ENCODE assay signal across 18 cellular contexts in the genomic region with DNA sequence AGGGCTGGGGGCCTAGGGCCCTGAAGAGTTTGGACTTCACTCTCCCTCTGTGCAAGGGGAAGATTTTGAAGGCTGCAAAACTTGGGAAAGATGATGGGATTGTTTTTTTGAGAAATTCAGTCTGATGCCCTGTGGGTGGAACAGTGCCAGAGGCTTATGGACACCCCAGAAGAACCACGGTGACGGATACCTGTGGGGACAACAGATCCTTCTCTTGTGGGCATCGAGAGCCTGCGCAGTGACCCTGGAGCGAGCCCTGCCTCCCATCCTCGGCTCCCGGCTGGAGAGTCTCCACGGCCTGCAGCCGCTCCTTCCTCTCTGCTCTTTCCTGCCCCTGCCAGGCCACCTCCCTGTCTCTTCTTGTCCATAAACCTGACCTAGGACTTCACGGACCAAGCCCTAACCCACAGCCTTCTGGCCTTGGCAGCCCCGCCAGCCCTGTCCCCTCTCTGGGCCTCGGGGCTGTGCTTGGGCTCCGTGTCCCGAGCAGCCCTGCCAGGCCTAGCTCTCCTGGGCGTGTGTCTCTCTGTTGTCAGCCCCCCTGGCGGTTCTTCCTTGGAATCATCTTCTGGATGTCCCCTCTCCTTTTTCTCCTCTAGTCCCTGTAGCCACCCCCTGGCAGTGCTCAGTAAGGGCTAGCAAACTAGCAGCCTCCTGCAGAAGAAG.
A peak's percentile ranks its signal among the peaks of the same experiment; 100 is the strongest.
DNase-seq lines count a peak whose midpoint lies in the region; ATAC-seq, FAIRE-seq and TF ChIP-seq lines count a peak whose summit lies in the region.
"Had no signal": no experiment of that assay in that cellular context is flagged by ENCODE, and none has a peak within 500 bp of the region (broad histone marks: within the 10 kb centered on the region; RNA-seq: fewer than 3 reads in every experiment).

No MANE protein-coding gene starts in this region.

- peak; percentile 4; the same call in 1 of the 3 replicates for ATAC-seq in HepG2
- ATAC-seq: CD8-positive, alpha-beta T cell; T-cell had no signal

- H4K8ac ChIP-seq in H9 (replicated peaks; ENCODE audit: insufficient read length, low read depth, low read length): no peak overlapping the region

- no peak overlapping the region for H3K18ac ChIP-seq in H9 (ENCODE audit: insufficient read length, low read depth, low read length)

- no peak overlapping the region for H2BK5ac ChIP-seq in H9 (ENCODE audit: insufficient read length, low read length)

- in situ Hi-C loops in HepG2 (cut with HindIII; ENCODE audit: extremely low pct_ligation_motif_present, low pct_unique_long_range_greater_than_20kb): no loop called here

- H3K4me1 Mint-ChIP-seq in H9: peaks cover 3 to 6% of the 10 kb centered on the region in 2 experiments; a peak in 3 of 4 replicates
- no peaks in the 10 kb centered on the region for H3K4me1 Mint-ChIP-seq in activated CD4-positive, alpha-beta T cell treated with anti-CD3 and anti-CD28 coated beads, Interleukin-2, amount 10 ng/mL, durations not matched to agents 7 days and 5 days

- no peak overlapping the region for H4K91ac ChIP-seq in H9 (ENCODE audit: insufficient read length, low read depth, low read length)

- no peak overlapping the region for H3T11ph ChIP-seq in H9 (ENCODE audit: low read length)

- H3K4me3 ChIP-seq in endothelial cell of umbilical vein (replicated peaks in 1 of 3; ENCODE audit: insufficient read depth in 1 of 3, low read depth in 1 of 3, low read length in 3 of 3) (no peak overlapping the region), HepG2 (replicated peaks in 1 of 3; ENCODE audit: insufficient read depth in 1 of 3, low read depth in 2 of 3, low read length in 3 of 3) (no peak overlapping the region), stomach (no peak overlapping the region)

- H3K79me1 ChIP-seq in H9 (ENCODE audit: insufficient read depth, low read depth, low read length, poor library complexity, severe bottlenecking): no peaks in the 10 kb centered on the region

- no peak overlapping the region for H3K23ac ChIP-seq in H9 (ENCODE audit: insufficient read length, low read depth, low read length)

- H2AFZ ChIP-seq in H9 (ENCODE audit: low read length) (no peak overlapping the region), endothelial cell of umbilical vein (ENCODE audit: low read depth, low read length) (no peak overlapping the region), HepG2 (ENCODE audit: low read length) (no peak overlapping the region)

- TF ChIP-seq CTCF in H9 (conservative IDR thresholded peaks at IDR 0.05) (peak; percentile 26; the same call in 1 of the 3 replicates), endothelial cell of umbilical vein (IDR thresholded peaks at IDR 0.05; ENCODE audit: extremely low read depth in 1 of 2, insufficient read depth in 1 of 2, low read depth in 1 of 2, low read length in 2 of 2) (no peak), HepG2 (CRISPR knock-in tag; IDR thresholded peaks at IDR 0.05) (no peak), stomach (IDR thresholded peaks at IDR 0.05) (no peak)

- H3K9ac ChIP-seq in H9 (ENCODE audit: extremely low read depth, insufficient read length, low read length): no peak overlapping the region
- no peak overlapping the region for H3K9ac ChIP-seq in endothelial cell of umbilical vein (replicated peaks; ENCODE audit: extremely low read depth, insufficient read depth, low read length)
- H3K9ac ChIP-seq in HepG2 (ENCODE audit: insufficient read depth, low read depth, low read length): no peak overlapping the region

- H3K9me3 Mint-ChIP-seq in H9: no peaks in the 10 kb centered on the region; a peak in 1 of 5 replicates
- peaks cover 4% of the 10 kb centered on the region for H3K9me3 Mint-ChIP-seq in activated CD4-positive, alpha-beta T cell treated with anti-CD3 and anti-CD28 coated beads, Interleukin-2, amount 10 ng/mL, durations not matched to agents 7 days and 5 days
- H3K9me3 Mint-ChIP-seq: CD8-positive, alpha-beta T cell; T-cell had no signal

- no peaks in the 10 kb centered on the region for H3K23me2 ChIP-seq in H9 (ENCODE audit: insufficient read length, low read depth, low read length, poor library complexity, severe bottlenecking)

- TF ChIP-seq EP300 in HepG2 (IDR thresholded peaks at IDR 0.05; ENCODE audit: low read depth in 2 of 2, low read length in 2 of 2) (no peak), HepG2 (CRISPR knock-in tag; IDR thresholded peaks at IDR 0.05; ENCODE audit: borderline replicate concordance) (no peak), stomach (IDR thresholded peaks at IDR 0.05) (no peak)

- no peak overlapping the region for H2BK12ac ChIP-seq in H9 (ENCODE audit: insufficient read length, low read depth, low read length)

- H2BK120ac ChIP-seq in H9 (ENCODE audit: low read depth, low read length, poor library complexity, severe bottlenecking): no peak overlapping the region

- no peak overlapping the region for H2BK15ac ChIP-seq in H9 (ENCODE audit: low read depth, low read length)

- H3K27ac ChIP-seq in H9 (ENCODE audit: insufficient read length, low read depth, low read length): no peak overlapping the region
- H3K27ac ChIP-seq in endothelial cell of umbilical vein (ENCODE audit: insufficient read depth, low read depth, low read length): no peak overlapping the region
- no peak overlapping the region for H3K27ac ChIP-seq in HepG2 (ENCODE audit: extremely low read length, insufficient read depth, low read length)
- peak overlapping the region in 3 of 5 donors; percentile 46 to 50 (median 46) for H3K27ac ChIP-seq in stomach

- no peaks in the 10 kb centered on the region for H3K9me3 ChIP-seq in H9 (ENCODE audit: control insufficient read depth, low read depth, low read length)
- H3K9me3 ChIP-seq in endothelial cell of umbilical vein (replicated peaks; ENCODE audit: control insufficient read depth, insufficient read depth, low read length): no peaks in the 10 kb centered on the region
- no peaks in the 10 kb centered on the region for H3K9me3 ChIP-seq in HepG2 (ENCODE audit: low read length)
- peaks cover 0 to 7% (median 0%) of the 10 kb centered on the region in 4 donors for H3K9me3 ChIP-seq in stomach

- no peak overlapping the region for H3K4me2 ChIP-seq in H9 (ENCODE audit: insufficient read depth, insufficient read length, low read length)
- no peak overlapping the region for H3K4me2 ChIP-seq in endothelial cell of umbilical vein (ENCODE audit: insufficient read depth, low read length)
- no peak overlapping the region for H3K4me2 ChIP-seq in HepG2 (ENCODE audit: low read depth, low read length)

- dilution Hi-C loops in endothelial cell of umbilical vein (cut with MboI; ENCODE audit: extremely low pct_ligation_motif_present, low sequenced_read_pairs): no loop called here

- intact Hi-C loops in endothelial cell of umbilical vein (cut with micrococcal nuclease) (no loop called here), HepG2 (cut with micrococcal nuclease; ENCODE audit: unreplicated experiment) (no loop called here), stomach (cut with DNase I; ENCODE audit: low total_unique reads) (no loop called here)

- no peak overlapping the region for H2AK5ac ChIP-seq in H9 (ENCODE audit: insufficient read length, low read length)

- no peaks in the 10 kb centered on the region for H4K20me1 ChIP-seq in H9 (ENCODE audit: control insufficient read depth, insufficient read depth, insufficient read length)
- no peaks in the 10 kb centered on the region for H4K20me1 ChIP-seq in endothelial cell of umbilical vein (replicated peaks; ENCODE audit: control insufficient read depth, extremely low read depth, insufficient read depth, low read length)
- H4K20me1 ChIP-seq in HepG2 (ENCODE audit: insufficient read depth, low read length): no peaks in the 10 kb centered on the region

- H3K36me3 ChIP-seq in endothelial cell of umbilical vein (ENCODE audit: control insufficient read depth in 2 of 2, extremely low read depth in 1 of 2, insufficient read depth in 2 of 2, low read length in 2 of 2) (no peaks in the 10 kb centered on the region), HepG2 (replicated peaks in 1 of 2; ENCODE audit: control insufficient read depth in 1 of 2, insufficient read depth in 2 of 2, low read length in 2 of 2) (no peaks in the 10 kb centered on the region; a peak in 1 of 5 replicates), stomach (no peaks in the 10 kb centered on the region)

- CTCF ChIA-PET in endothelial cell of umbilical vein (lab: Charles Lee): no interaction called here
- CTCF ChIA-PET in HepG2 (lab: Yijun Ruan, JAX; ENCODE audit: low intra/inter-chr PET ratio, low total read pairs): no interaction called here
- CTCF ChIA-PET in activated CD4-positive, alpha-beta T cell treated with anti-CD3 and anti-CD28 coated beads, Interleukin-2, amount 10 ng/mL, durations not matched to agents 7 days and 5 days (lab: Charles Lee): interaction anchor here (0.6 kb wide), 1 partner anchor 14 kb away, joined by 5 read pairs; no protein-coding TSS in a partner anchor
- CTCF ChIA-PET in HEK293T (lab: Yijun Ruan, JAX): no interaction called here

- peak overlapping the region in 1 of 3 experiments; percentile 34; a peak in 1 of 7 replicates for H3K27ac Mint-ChIP-seq in H9
- no peak overlapping the region for H3K27ac Mint-ChIP-seq in activated CD4-positive, alpha-beta T cell treated with anti-CD3 and anti-CD28 coated beads, Interleukin-2, amount 10 ng/mL, durations not matched to agents 7 days and 5 days
- H3K27ac Mint-ChIP-seq: activated CD4-positive, alpha-beta T cell treated with anti-CD3 and anti-CD28 coated beads, Interleukin-2, amount 10 ng/mL, durations not matched to agents 24 days and 14 days; CD8-positive, alpha-beta T cell; T-cell had no signal

- H3K56ac ChIP-seq in H9 (ENCODE audit: insufficient read length, low read depth, low read length): no peak overlapping the region

- FAIRE-seq in endothelial cell of umbilical vein (lab: Jason Lieb, UNC): peak; percentile 18
- no peak for FAIRE-seq in HepG2 (lab: Jason Lieb, UNC)
- no peak for FAIRE-seq in GM12892 (lab: Jason Lieb, UNC)
- FAIRE-seq: keratinocyte had no signal

- no peaks in the 10 kb centered on the region for H3K9me1 ChIP-seq in endothelial cell of umbilical vein (replicated peaks; ENCODE audit: control insufficient read depth, extremely low read depth, insufficient read depth, low read length)

- no peak overlapping the region for H3K14ac ChIP-seq in H9 (ENCODE audit: insufficient read depth, low read length)

- H3K79me2 ChIP-seq in H9 (ENCODE audit: insufficient read depth, low read length) (no peaks in the 10 kb centered on the region), endothelial cell of umbilical vein (ENCODE audit: control insufficient read depth, insufficient read depth, low read length) (no peaks in the 10 kb centered on the region), HepG2 (ENCODE audit: insufficient read depth, low read length) (no peaks in the 10 kb centered on the region)

- no peak for TF ChIP-seq RAD21 in HepG2 (CRISPR knock-in tag; IDR thresholded peaks at IDR 0.05)

- no CpG with 5 or more reads among the region's 16 CpGs for WGBS in H9 (ENCODE audit: extremely low coverage, insufficient read length, low lambda C conversion rate)
- WGBS in HepG2 (ENCODE audit: low lambda C conversion rate): 94% methylated on average over 16 of the region's 16 CpGs
- 60 to 84% (median 78%) methylated on average over 16 of the region's 16 CpGs for WGBS in stomach, 5 donors

- H4K5ac ChIP-seq in H9 (ENCODE audit: insufficient read length, low read depth, low read length): no peak overlapping the region

- H3K27me3 ChIP-seq in H9 (ENCODE audit: insufficient read depth, low read length) (no peaks in the 10 kb centered on the region), endothelial cell of umbilical vein (ENCODE audit: control insufficient read depth in 2 of 2, insufficient read depth in 2 of 2, low read length in 2 of 2) (no peaks in the 10 kb centered on the region), HepG2 (ENCODE audit: control insufficient read depth in 1 of 2, insufficient read depth in 2 of 2, low read length in 2 of 2) (no peaks in the 10 kb centered on the region), stomach (no peaks in the 10 kb centered on the region)

- peaks cover 0 to 5% (median 0%) of the 10 kb centered on the region in 3 experiments; a peak in 2 of 7 replicates for H3K36me3 Mint-ChIP-seq in H9 (ENCODE audit: insufficient read depth in 1 of 3, low read depth in 3 of 3)
- peaks cover 4% of the 10 kb centered on the region for H3K36me3 Mint-ChIP-seq in activated CD4-positive, alpha-beta T cell treated with anti-CD3 and anti-CD28 coated beads, Interleukin-2, amount 10 ng/mL, durations not matched to agents 7 days and 5 days (ENCODE audit: low read depth)
- H3K36me3 Mint-ChIP-seq: CD8-positive, alpha-beta T cell; T-cell had no signal

- no TSS peak for BruUV-seq in endothelial cell of umbilical vein (replicated peaks; lab: Mats Ljungman, UMichigan)
- no TSS peak for BruUV-seq in HepG2 (replicated peaks; lab: Mats Ljungman, UMichigan)

- H3K4me3 Mint-ChIP-seq in H9: no peak overlapping the region
- no peak overlapping the region for H3K4me3 Mint-ChIP-seq in activated CD4-positive, alpha-beta T cell treated with anti-CD3 and anti-CD28 coated beads, Interleukin-2, amount 10 ng/mL, durations not matched to agents 7 days and 5 days
- H3K4me3 Mint-ChIP-seq: activated CD4-positive, alpha-beta T cell treated with anti-CD3 and anti-CD28 coated beads, Interleukin-2, amount 10 ng/mL, durations not matched to agents 24 days and 14 days; CD8-positive, alpha-beta T cell; nephron progenitor cell; T-cell had no signal

- H3K4me1 ChIP-seq in H9 (ENCODE audit: insufficient read depth, low read length) (no peaks in the 10 kb centered on the region), endothelial cell of umbilical vein (ENCODE audit: control insufficient read depth, extremely low read depth, insufficient read depth, low read length) (peaks cover 15% of the 10 kb centered on the region), HepG2 (ENCODE audit: insufficient read depth, low read length) (peaks cover 12% of the 10 kb centered on the region), stomach (peaks cover 13 to 31% (median 22%) of the 10 kb centered on the region in 4 donors)

- no peak overlapping the region for H2BK20ac ChIP-seq in H9 (ENCODE audit: low read depth, low read length, poor library complexity, severe bottlenecking)

- POLR2A ChIA-PET in endothelial cell of umbilical vein (lab: Charles Lee): interaction anchor here (0.7 kb wide), 1 partner anchor 445 kb away, joined by 10 read pairs; no protein-coding TSS in a partner anchor
- POLR2A ChIA-PET in HepG2 (lab: Yijun Ruan, JAX): no interaction called here
- POLR2A ChIA-PET in activated CD4-positive, alpha-beta T cell treated with anti-CD3 and anti-CD28 coated beads, Interleukin-2, amount 10 ng/mL, durations not matched to agents 7 days and 5 days (lab: Charles Lee): no interaction called here
- POLR2A ChIA-PET in HEK293T (lab: Yijun Ruan, JAX): interaction anchor here (0.6 kb wide), 1 partner anchor 66 kb away, joined by 4 read pairs; no protein-coding TSS in a partner anchor

- no peaks in the 10 kb centered on the region for H3K27me3 Mint-ChIP-seq in H9 (ENCODE audit: low read depth)
- no peaks in the 10 kb centered on the region for H3K27me3 Mint-ChIP-seq in activated CD4-positive, alpha-beta T cell treated with anti-CD3 and anti-CD28 coated beads, Interleukin-2, amount 10 ng/mL, durations not matched to agents 7 days and 5 days
- H3K27me3 Mint-ChIP-seq: activated CD4-positive, alpha-beta T cell treated with anti-CD3 and anti-CD28 coated beads, Interleukin-2, amount 10 ng/mL, durations not matched to agents 24 days and 14 days; T-cell had no signal

- H3K4ac ChIP-seq in H9 (ENCODE audit: low read depth, low read length): no peak overlapping the region

- DNase-seq in H9 (peak; percentile 53), endothelial cell of umbilical vein (ENCODE audit: low read depth, low spot score) (no peak), HepG2 (ENCODE audit: low spot score) (no peak), stomach (no peak), 8988T (no peak), HEK293T (ENCODE audit: extremely low spot score) (no peak), GM12892 (ENCODE audit: insufficient read length) (no peak)
- no peak for DNase-seq in activated CD4-positive, alpha-beta T cell treated with anti-CD3 and anti-CD28 coated beads, Interleukin-2, amount 10 ng/mL, durations not matched to agents 7 days and 5 days
- DNase-seq: activated CD4-positive, alpha-beta T cell treated with anti-CD3 and anti-CD28 coated beads, Interleukin-2, amount 10 ng/mL, durations not matched to agents 24 days and 14 days; activated effector memory CD4-positive, alpha-beta T cell treated with anti-CD3 and anti-CD28 coated beads, Interleukin-2, amount 50 U/mL, for 16 hours; CD8-positive, alpha-beta T cell; cerebellar nuclear complex; KG1; NCI-H187 treated with DMSO at 0.1 percent for 48 hours; nephron progenitor cell; stimulated activated CD8-positive, alpha-beta memory T cell treated with anti-CD3 and anti-CD28 coated beads, Interleukin-4, amount 100 ng/mL, for 48 hours; T-cell had no signal

- no peak for TF ChIP-seq POLR2A in endothelial cell of umbilical vein (IDR thresholded peaks at IDR 0.05; ENCODE audit: low read depth, low read length)
- no peak for TF ChIP-seq POLR2A in HepG2 (IDR thresholded peaks at IDR 0.05; ENCODE audit: insufficient read depth in 1 of 2, low read depth in 2 of 2, low read length in 2 of 2)
- TF ChIP-seq POLR2A in stomach (IDR thresholded peaks at IDR 0.05): no peak
- TF ChIP-seq POLR2A in GM12892 (IDR thresholded peaks at IDR 0.05; ENCODE audit: low read depth, low read length): no peak

Comparison
In these comparisons a context has a peak if more than half of its experiments do, and no peak if none do; other contexts are left out.
1. H3K27ac ChIP-seq: peak in stomach (3 of 5); none in H9 (single experiment), endothelial cell of umbilical vein (single experiment) and HepG2 (single experiment).
2. POLR2A ChIA-PET loops: an anchor here in endothelial cell of umbilical vein (0.7 kb wide) and HEK293T (0.6 kb wide); none called in HepG2 and activated CD4-positive, alpha-beta T cell treated with anti-CD3 and anti-CD28 coated beads, Interleukin-2, amount 10 ng/mL, durations not matched to agents 7 days and 5 days.